Comparison of ENCODE assay signal across 1 cellular context in genomic region chr12:63685789-63686188, GRCh38. TPM values are rescaled to one million over a fixed set of nuclear protein-coding genes. Genes with fewer than 3 reads are reported as not detected.
"Had no signal": no experiment of that assay in that cellular context is flagged by ENCODE, and none has a peak within 500 bp of the region (broad histone marks: within the 10 kb centered on the region; RNA-seq: fewer than 3 reads in every experiment).

No MANE protein-coding gene starts in this region.

RNA-seq across cellular contexts. Expression of gene DPY19L2, which starts 17.5 kb away (rescaled TPM):
- total RNA-seq: PC-9 had no signal
